In the genomic region with DNA sequence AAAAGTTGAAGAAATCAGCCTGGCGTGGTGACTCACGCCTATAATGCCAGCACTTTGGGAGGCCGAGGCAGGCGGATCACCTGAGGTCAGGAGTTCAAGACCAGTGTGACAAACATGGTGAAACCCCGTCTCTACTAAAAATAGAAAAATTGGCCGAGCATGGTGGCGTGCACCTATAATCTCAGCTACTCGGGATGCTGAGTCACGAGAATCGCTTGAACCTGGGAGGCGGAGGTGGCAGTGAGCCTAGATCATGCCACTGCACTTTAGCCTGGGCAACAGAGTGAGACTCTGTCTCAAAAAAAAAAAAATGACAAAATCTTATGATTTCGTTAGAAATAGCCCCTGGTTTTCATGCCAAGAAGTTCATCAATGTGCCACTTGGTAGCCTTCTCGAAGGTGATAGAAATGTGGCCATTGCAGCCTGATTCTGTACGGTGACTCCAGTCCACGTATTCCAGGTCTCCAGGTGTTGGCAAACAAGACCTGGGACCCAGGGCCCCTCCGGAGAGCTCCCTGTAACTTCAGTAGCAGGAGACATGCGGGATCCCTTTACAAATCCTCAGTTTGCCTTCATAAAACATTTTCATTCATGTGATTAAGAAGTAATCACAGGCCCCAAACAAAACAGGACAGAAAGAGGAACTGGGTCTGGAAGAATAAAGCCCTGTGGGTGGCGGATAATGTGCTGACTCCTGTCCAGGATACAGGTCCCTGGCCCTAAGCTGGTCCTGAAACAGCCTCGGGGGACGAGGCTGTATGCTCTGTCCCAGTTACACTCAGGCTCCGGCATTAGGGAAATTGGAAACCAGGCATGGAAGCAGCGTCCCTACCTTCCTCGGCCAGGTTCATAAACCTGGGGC, we compare ENCODE assay signal across 1 cellular context.
TF ChIP-seq lines count a peak whose summit lies in the region.

No MANE protein-coding gene starts in this region.

TF ChIP-seq in WTC11, 78 proteins besides CTCF, POLR2A, EP300 and RAD21 (continued from another document):
- TF ChIP-seq, protein P1, sequence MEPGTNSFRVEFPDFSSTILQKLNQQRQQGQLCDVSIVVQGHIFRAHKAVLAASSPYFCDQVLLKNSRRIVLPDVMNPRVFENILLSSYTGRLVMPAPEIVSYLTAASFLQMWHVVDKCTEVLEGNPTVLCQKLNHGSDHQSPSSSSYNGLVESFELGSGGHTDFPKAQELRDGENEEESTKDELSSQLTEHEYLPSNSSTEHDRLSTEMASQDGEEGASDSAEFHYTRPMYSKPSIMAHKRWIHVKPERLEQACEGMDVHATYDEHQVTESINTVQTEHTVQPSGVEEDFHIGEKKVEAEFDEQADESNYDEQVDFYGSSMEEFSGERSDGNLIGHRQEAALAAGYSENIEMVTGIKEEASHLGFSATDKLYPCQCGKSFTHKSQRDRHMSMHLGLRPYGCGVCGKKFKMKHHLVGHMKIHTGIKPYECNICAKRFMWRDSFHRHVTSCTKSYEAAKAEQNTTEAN (CRISPR knock-in tag; IDR thresholded peaks at IDR 0.05), result no peak
- TF ChIP-seq, protein P2, sequence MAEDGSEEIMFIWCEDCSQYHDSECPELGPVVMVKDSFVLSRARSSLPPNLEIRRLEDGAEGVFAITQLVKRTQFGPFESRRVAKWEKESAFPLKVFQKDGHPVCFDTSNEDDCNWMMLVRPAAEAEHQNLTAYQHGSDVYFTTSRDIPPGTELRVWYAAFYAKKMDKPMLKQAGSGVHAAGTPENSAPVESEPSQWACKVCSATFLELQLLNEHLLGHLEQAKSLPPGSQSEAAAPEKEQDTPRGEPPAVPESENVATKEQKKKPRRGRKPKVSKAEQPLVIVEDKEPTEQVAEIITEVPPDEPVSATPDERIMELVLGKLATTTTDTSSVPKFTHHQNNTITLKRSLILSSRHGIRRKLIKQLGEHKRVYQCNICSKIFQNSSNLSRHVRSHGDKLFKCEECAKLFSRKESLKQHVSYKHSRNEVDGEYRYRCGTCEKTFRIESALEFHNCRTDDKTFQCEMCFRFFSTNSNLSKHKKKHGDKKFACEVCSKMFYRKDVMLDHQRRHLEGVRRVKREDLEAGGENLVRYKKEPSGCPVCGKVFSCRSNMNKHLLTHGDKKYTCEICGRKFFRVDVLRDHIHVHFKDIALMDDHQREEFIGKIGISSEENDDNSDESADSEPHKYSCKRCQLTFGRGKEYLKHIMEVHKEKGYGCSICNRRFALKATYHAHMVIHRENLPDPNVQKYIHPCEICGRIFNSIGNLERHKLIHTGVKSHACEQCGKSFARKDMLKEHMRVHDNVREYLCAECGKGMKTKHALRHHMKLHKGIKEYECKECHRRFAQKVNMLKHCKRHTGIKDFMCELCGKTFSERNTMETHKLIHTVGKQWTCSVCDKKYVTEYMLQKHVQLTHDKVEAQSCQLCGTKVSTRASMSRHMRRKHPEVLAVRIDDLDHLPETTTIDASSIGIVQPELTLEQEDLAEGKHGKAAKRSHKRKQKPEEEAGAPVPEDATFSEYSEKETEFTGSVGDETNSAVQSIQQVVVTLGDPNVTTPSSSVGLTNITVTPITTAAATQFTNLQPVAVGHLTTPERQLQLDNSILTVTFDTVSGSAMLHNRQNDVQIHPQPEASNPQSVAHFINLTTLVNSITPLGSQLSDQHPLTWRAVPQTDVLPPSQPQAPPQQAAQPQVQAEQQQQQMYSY (CRISPR knock-in tag; IDR thresholded peaks at IDR 0.05), result peak; percentile 95
- TF ChIP-seq ZNF138 (CRISPR knock-in tag; conservative IDR thresholded peaks at IDR 0.05), result no peak
- TF ChIP-seq, protein P3, sequence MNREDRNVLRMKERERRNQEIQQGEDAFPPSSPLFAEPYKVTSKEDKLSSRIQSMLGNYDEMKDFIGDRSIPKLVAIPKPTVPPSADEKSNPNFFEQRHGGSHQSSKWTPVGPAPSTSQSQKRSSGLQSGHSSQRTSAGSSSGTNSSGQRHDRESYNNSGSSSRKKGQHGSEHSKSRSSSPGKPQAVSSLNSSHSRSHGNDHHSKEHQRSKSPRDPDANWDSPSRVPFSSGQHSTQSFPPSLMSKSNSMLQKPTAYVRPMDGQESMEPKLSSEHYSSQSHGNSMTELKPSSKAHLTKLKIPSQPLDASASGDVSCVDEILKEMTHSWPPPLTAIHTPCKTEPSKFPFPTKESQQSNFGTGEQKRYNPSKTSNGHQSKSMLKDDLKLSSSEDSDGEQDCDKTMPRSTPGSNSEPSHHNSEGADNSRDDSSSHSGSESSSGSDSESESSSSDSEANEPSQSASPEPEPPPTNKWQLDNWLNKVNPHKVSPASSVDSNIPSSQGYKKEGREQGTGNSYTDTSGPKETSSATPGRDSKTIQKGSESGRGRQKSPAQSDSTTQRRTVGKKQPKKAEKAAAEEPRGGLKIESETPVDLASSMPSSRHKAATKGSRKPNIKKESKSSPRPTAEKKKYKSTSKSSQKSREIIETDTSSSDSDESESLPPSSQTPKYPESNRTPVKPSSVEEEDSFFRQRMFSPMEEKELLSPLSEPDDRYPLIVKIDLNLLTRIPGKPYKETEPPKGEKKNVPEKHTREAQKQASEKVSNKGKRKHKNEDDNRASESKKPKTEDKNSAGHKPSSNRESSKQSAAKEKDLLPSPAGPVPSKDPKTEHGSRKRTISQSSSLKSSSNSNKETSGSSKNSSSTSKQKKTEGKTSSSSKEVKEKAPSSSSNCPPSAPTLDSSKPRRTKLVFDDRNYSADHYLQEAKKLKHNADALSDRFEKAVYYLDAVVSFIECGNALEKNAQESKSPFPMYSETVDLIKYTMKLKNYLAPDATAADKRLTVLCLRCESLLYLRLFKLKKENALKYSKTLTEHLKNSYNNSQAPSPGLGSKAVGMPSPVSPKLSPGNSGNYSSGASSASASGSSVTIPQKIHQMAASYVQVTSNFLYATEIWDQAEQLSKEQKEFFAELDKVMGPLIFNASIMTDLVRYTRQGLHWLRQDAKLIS (CRISPR knock-in tag; IDR thresholded peaks at IDR 0.05; ENCODE audit: borderline replicate concordance), result no peak
- 0 out of 2 replicates have a peak, but pooled peaks have one; percentile 2 for TF ChIP-seq ZNF121 (CRISPR knock-in tag; IDR thresholded peaks at IDR 0.05)
- TF ChIP-seq, protein P4, sequence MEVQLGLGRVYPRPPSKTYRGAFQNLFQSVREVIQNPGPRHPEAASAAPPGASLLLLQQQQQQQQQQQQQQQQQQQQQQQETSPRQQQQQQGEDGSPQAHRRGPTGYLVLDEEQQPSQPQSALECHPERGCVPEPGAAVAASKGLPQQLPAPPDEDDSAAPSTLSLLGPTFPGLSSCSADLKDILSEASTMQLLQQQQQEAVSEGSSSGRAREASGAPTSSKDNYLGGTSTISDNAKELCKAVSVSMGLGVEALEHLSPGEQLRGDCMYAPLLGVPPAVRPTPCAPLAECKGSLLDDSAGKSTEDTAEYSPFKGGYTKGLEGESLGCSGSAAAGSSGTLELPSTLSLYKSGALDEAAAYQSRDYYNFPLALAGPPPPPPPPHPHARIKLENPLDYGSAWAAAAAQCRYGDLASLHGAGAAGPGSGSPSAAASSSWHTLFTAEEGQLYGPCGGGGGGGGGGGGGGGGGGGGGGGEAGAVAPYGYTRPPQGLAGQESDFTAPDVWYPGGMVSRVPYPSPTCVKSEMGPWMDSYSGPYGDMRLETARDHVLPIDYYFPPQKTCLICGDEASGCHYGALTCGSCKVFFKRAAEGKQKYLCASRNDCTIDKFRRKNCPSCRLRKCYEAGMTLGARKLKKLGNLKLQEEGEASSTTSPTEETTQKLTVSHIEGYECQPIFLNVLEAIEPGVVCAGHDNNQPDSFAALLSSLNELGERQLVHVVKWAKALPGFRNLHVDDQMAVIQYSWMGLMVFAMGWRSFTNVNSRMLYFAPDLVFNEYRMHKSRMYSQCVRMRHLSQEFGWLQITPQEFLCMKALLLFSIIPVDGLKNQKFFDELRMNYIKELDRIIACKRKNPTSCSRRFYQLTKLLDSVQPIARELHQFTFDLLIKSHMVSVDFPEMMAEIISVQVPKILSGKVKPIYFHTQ (CRISPR knock-in tag; IDR thresholded peaks at IDR 0.05), result no peak
- TF ChIP-seq, protein P5, sequence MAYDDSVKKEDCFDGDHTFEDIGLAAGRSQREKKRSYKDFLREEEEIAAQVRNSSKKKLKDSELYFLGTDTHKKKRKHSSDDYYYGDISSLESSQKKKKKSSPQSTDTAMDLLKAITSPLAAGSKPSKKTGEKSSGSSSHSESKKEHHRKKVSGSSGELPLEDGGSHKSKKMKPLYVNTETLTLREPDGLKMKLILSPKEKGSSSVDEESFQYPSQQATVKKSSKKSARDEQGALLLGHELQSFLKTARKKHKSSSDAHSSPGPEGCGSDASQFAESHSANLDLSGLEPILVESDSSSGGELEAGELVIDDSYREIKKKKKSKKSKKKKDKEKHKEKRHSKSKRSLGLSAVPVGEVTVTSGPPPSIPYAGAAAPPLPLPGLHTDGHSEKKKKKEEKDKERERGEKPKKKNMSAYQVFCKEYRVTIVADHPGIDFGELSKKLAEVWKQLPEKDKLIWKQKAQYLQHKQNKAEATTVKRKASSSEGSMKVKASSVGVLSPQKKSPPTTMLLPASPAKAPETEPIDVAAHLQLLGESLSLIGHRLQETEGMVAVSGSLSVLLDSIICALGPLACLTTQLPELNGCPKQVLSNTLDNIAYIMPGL (CRISPR knock-in tag; IDR thresholded peaks at IDR 0.05), result no peak
- TF ChIP-seq ZBTB21 (CRISPR knock-in tag; IDR thresholded peaks at IDR 0.05; ENCODE audit: borderline replicate concordance), result no peak
- no peak for TF ChIP-seq ATF1 (CRISPR knock-in tag; IDR thresholded peaks at IDR 0.05)
- no peak for TF ChIP-seq JUN (CRISPR knock-in tag; IDR thresholded peaks at IDR 0.05)
- TF ChIP-seq ETV6 (CRISPR knock-in tag; IDR thresholded peaks at IDR 0.05), result no peak
- TF ChIP-seq SMAD3 (CRISPR knock-in tag; IDR thresholded peaks at IDR 0.05; ENCODE audit: borderline replicate concordance), result no peak
- TF ChIP-seq, protein P6, sequence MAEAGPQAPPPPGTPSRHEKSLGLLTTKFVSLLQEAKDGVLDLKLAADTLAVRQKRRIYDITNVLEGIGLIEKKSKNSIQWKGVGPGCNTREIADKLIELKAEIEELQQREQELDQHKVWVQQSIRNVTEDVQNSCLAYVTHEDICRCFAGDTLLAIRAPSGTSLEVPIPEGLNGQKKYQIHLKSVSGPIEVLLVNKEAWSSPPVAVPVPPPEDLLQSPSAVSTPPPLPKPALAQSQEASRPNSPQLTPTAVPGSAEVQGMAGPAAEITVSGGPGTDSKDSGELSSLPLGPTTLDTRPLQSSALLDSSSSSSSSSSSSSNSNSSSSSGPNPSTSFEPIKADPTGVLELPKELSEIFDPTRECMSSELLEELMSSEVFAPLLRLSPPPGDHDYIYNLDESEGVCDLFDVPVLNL (CRISPR knock-in tag; IDR thresholded peaks at IDR 0.05; ENCODE audit: borderline replicate concordance, low read depth), result no peak
